15 cellular contexts compared by ENCODE assay signal in the genomic region with DNA sequence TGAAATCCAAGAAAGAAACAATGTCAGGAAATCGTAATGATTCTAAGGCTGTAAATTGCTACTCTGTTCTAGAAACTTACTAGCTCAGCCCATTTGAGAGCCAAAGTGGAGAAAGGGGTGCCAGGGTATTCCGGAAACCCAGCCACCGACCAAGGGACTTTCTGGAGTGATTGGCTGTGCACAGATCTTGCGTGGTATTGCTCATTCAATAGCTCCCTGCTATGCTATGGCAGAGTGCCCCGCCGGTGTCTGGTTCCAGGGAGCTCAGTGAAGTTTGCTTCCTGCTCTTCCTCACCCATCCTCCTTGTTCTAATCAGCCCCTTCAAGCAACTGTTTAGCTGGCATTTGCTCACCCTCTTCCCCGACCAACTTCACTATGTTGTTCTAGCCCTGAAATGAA.
"Had no signal": no experiment of that assay in that cellular context is flagged by ENCODE, and none has a peak within 500 bp of the region (broad histone marks: within the 10 kb centered on the region; RNA-seq: fewer than 3 reads in every experiment).

No MANE protein-coding gene starts in this region.

- H3K27me3 Mint-ChIP-seq: brain had no signal

- H3K36me3 Mint-ChIP-seq: brain; naive thymus-derived CD4-positive, alpha-beta T cell; stimulated activated effector memory CD8-positive, alpha-beta T cell treated with anti-CD3 and anti-CD28 coated beads, Interleukin-12 subunit alpha, Interleukin-12 subunit beta, amount 100 ng/mL, for 72 hours had no signal

- ATAC-seq: activated CD4-positive, CD25-positive, alpha-beta regulatory T cell treated with anti-CD3 and anti-CD28 coated beads, Interleukin-2, amount 50 U/mL, for 24 hours; naive thymus-derived CD4-positive, alpha-beta T cell; stimulated activated effector memory CD8-positive, alpha-beta T cell treated with anti-CD3 and anti-CD28 coated beads, Interleukin-12 subunit alpha, Interleukin-12 subunit beta, amount 100 ng/mL, for 72 hours had no signal

- DNase-seq: activated naive CD4-positive, alpha-beta T cell treated with anti-CD3 and anti-CD28 coated beads, Interleukin-2, amount 50 U/mL, for 16 hours; foreskin melanocyte; kidney glomerular epithelial cell; naive thymus-derived CD4-positive, alpha-beta T cell; SJCRH30; trophoblast cell had no signal

- H3K9me3 Mint-ChIP-seq: stimulated activated effector memory CD8-positive, alpha-beta T cell treated with anti-CD3 and anti-CD28 coated beads, Interleukin-12 subunit alpha, Interleukin-12 subunit beta, amount 100 ng/mL, for 72 hours had no signal

- H3K36me3 ChIP-seq: adrenal gland, SJCRH30 had no signal

- H3K27me3 ChIP-seq: adrenal gland, SJCRH30 had no signal

- H3K4me3 Mint-ChIP-seq: brain; naive thymus-derived CD4-positive, alpha-beta T cell; stimulated activated effector memory CD8-positive, alpha-beta T cell treated with anti-CD3 and anti-CD28 coated beads, Interleukin-12 subunit alpha, Interleukin-12 subunit beta, amount 100 ng/mL, for 72 hours; T-helper 2 cell treated with Interferon-gamma antibody and Interleukin-4, amounts not matched to agents 5 μg/mL and 100 μg/mL, for 36 hours had no signal

- H3K27ac Mint-ChIP-seq: activated T-helper 2 cell treated with anti-CD3 and anti-CD28 coated beads, Interferon-gamma antibody, Interleukin-2, Interleukin-4, amounts not matched to agents 10 μg/mL and 5 μg/mL and 100 μg/mL, durations not matched to agents 14 hours and 24 hours and 36 hours; naive thymus-derived CD4-positive, alpha-beta T cell; stimulated activated effector memory CD8-positive, alpha-beta T cell treated with anti-CD3 and anti-CD28 coated beads, Interleukin-12 subunit alpha, Interleukin-12 subunit beta, amount 100 ng/mL, for 72 hours; T-helper 2 cell treated with Interferon-gamma antibody and Interleukin-4, amounts not matched to agents 5 μg/mL and 100 μg/mL, for 36 hours had no signal

- H3K4me3 ChIP-seq: adrenal gland, lung, SJCRH30, skin epidermis had no signal

- H3K4me1 Mint-ChIP-seq: naive thymus-derived CD4-positive, alpha-beta T cell; stimulated activated effector memory CD8-positive, alpha-beta T cell treated with anti-CD3 and anti-CD28 coated beads, Interleukin-12 subunit alpha, Interleukin-12 subunit beta, amount 100 ng/mL, for 72 hours had no signal

- FAIRE-seq: endothelial cell of umbilical vein had no signal
